ENCODE assay signal across 1 cellular context in genomic region chr11:84722583-84723108, GRCh38.
TF ChIP-seq lines count a peak whose summit lies in the region.

No MANE protein-coding gene starts in this region.

TF ChIP-seq in SK-N-SH, 30 proteins besides CTCF, POLR2A, EP300 and RAD21 (continued from another document):
- TF ChIP-seq REST (IDR thresholded peaks at IDR 0.05; ENCODE audit: low read depth, low read length) (no peak), FOSL2 (IDR thresholded peaks at IDR 0.05; ENCODE audit: borderline replicate concordance, low read depth) (no peak), GABPA (IDR thresholded peaks at IDR 0.05; ENCODE audit: low read depth) (no peak), YY1 (IDR thresholded peaks at IDR 0.05; ENCODE audit: low read depth) (no peak), RCOR1 (IDR thresholded peaks at IDR 0.05; ENCODE audit: low read length) (no peak), RFX5 (IDR thresholded peaks at IDR 0.05; ENCODE audit: low read length) (no peak), ELF1 (IDR thresholded peaks at IDR 0.05) (no peak), USF2 (IDR thresholded peaks at IDR 0.05; ENCODE audit: borderline replicate concordance, low read depth, low read length) (no peak), NFIC (IDR thresholded peaks at IDR 0.05; ENCODE audit: borderline replicate concordance) (no peak), SIN3A (IDR thresholded peaks at IDR 0.05; ENCODE audit: borderline replicate concordance, low read depth, low read length) (no peak)
